ENCODE assay signal across 1 cellular context in the genomic region with DNA sequence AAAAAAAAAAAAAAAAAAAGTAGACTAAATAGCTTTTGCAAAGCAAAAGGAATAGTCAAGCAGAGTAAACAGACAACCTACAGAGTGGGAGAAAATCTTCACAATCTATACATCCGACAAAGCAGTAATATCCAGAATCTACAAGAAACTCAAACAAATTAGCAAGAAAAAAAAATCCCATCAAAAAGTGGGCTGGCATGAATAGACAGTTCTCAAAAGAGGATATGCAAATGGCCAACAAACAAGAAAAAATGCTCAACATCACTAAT.
TF ChIP-seq lines count a peak whose summit lies in the region.

No MANE protein-coding gene starts in this region.

TF ChIP-seq in HEK293T, 16 proteins besides CTCF, POLR2A, EP300 and RAD21:
- peak; percentile 97 for TF ChIP-seq ZNF384 (IDR thresholded peaks at IDR 0.05)
